24 cellular contexts compared by ENCODE assay signal in genomic region chr18:24403076-24403475, GRCh38. TPM values are rescaled to one million over a fixed set of nuclear protein-coding genes. Genes with fewer than 3 reads are reported as not detected.
"Had no signal": no experiment of that assay in that cellular context is flagged by ENCODE, and none has a peak within 500 bp of the region (broad histone marks: within the 10 kb centered on the region; RNA-seq: fewer than 3 reads in every experiment).

No MANE protein-coding gene starts in this region.

- H3K27me3 ChIP-seq: testis, thyroid gland, tibial artery, upper lobe of left lung, upper lobe of right lung, uterus, vagina had no signal

- ATAC-seq: stimulated activated effector memory CD8-positive, alpha-beta T cell treated with anti-CD3 and anti-CD28 coated beads, Interleukin-12 subunit alpha, Interleukin-12 subunit beta, amount 100 ng/mL, for 72 hours; stimulated activated memory B cell treated with anti-CD40 and anti-IgM and Interleukin-4, amounts not matched to agents 10 μg/mL and 1 μg/mL and 100 μg/mL, for 72 hours; stimulated activated naive B cell treated with anti-CD40 and anti-IgM and Interleukin-4, amounts not matched to agents 10 μg/mL and 1 μg/mL and 100 μg/mL, for 72 hours; stimulated activated naive CD8-positive, alpha-beta T cell treated with anti-CD3 and anti-CD28 coated beads, Interleukin-15, amount 100 ng/mL, for 72 hours; stimulated activated naive CD8-positive, alpha-beta T cell treated with anti-CD3 and anti-CD28 coated beads, Interleukin-15, Interleukin-2, amounts not matched to agents 100 U/mL and 50 U/mL, for 24 hours; upper lobe of right lung had no signal

- DNase-seq: stimulated activated CD4-positive, alpha-beta T cell treated with anti-CD3 and anti-CD28 coated beads, Interleukin-2, amount 100 ng/mL, for 48 hours; stimulated activated CD4-positive, alpha-beta T cell treated with anti-CD3 and anti-CD28 coated beads, Interleukin-4, amount 100 ng/mL, for 24 hours; stimulated activated CD4-positive, alpha-beta T cell treated with anti-CD3 and anti-CD28 coated beads, Interleukin-4, amount 100 ng/mL, for 4 hours; stimulated activated naive B cell treated with anti-CD40 and anti-IgM and Interleukin-4, amounts not matched to agents 10 μg/mL and 1 μg/mL and 100 μg/mL, for 72 hours; stimulated activated naive CD4-positive, alpha-beta T cell; stimulated activated naive CD4-positive, alpha-beta T cell treated with Interleukin-2 at 50 U/mL for 16 hours; stimulated activated naive CD8-positive, alpha-beta T cell treated with anti-CD3 and anti-CD28 coated beads, Interleukin-15, amount 100 ng/mL, for 72 hours; stomach; thyroid gland; tibial artery; trophoblast cell; upper lobe of left lung; upper lobe of right lung; uterus had no signal

- H3K9me3 ChIP-seq: stomach, suprapubic skin, testis, thoracic aorta, thyroid gland, tibial artery, tibial nerve, upper lobe of left lung, upper lobe of right lung, uterus, vagina had no signal

- H3K27ac ChIP-seq: stomach, suprapubic skin, testis, thoracic aorta, thyroid gland, tibial artery, tibial nerve, upper lobe of left lung, upper lobe of right lung, uterus, vagina had no signal

- H3K4me3 ChIP-seq: stomach, suprapubic skin, testis, thoracic aorta, thyroid gland, tibial artery, tibial nerve, upper lobe of left lung, upper lobe of right lung, uterus, vagina had no signal

- H3K36me3 ChIP-seq: stomach, suprapubic skin, thoracic aorta, thyroid gland, tibial artery, tibial nerve, upper lobe of left lung, upper lobe of right lung, uterus, vagina had no signal

- H3K4me1 ChIP-seq: testis, uterus had no signal

RNA-seq across cellular contexts. Expression of gene HRH4, which starts 57.4 kb away (rescaled TPM):
- total RNA-seq: temporal lobe, thyroid gland, ureter, vagina had no signal
